Comparison of ENCODE assay signal across 30 cellular contexts in the genomic region with DNA sequence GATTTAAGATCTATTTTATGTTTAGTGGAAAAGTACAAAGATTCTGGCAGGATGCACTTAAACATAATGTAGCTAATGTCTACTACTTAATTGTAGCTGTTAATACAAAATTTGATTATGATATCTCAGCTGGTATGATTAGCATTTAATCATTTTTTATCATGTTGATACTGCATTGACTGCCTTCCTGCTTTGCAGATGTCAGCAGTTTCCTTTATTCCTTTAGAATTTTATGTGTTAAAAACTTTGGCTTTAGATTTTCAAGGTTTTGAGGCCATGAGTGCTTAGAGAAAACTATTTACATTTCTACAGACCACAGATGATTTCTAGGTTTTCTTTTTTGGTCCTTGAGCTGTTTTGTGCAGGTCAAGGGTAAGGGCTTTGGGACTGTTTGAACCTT.
DNase-seq lines count a peak whose midpoint lies in the region; ATAC-seq, FAIRE-seq and TF ChIP-seq lines count a peak whose summit lies in the region.
"Had no signal": no experiment of that assay in that cellular context is flagged by ENCODE, and none has a peak within 500 bp of the region (broad histone marks: within the 10 kb centered on the region; RNA-seq: fewer than 3 reads in every experiment).

No MANE protein-coding gene starts in this region.

- H3K4me3 ChIP-seq in A549, result no peak overlapping the region
- H3K4me3 ChIP-seq in IMR-90 (ENCODE audit: insufficient read depth, low read depth, low read length), result no peak overlapping the region
- H3K4me3 ChIP-seq in HAP-1, result no peak overlapping the region
- H3K4me3 ChIP-seq: BLaER1; BLaER1 treated with 17β-estradiol and CSF1 and Interleukin-3, amounts not matched to agents 10 nM and 100 nM had no signal

- no peaks in the 10 kb centered on the region for H3K79me1 ChIP-seq in IMR-90 (ENCODE audit: low read depth in 1 of 2, low read length in 2 of 2)

- H3K14ac ChIP-seq in IMR-90 (replicated peaks; ENCODE audit: low read depth, low read length), result no peak overlapping the region

- no TSS peak for BruUV-seq in IMR-90 (replicated peaks; lab: Mats Ljungman, UMichigan)

- FAIRE-seq in A549 (lab: Jason Lieb, UNC), result no peak
- FAIRE-seq: A204.1, D721Med had no signal

- POLR2A ChIA-PET in A549 (lab: Yijun Ruan, JAX) (no interaction called here), IMR-90 (lab: Charles Lee; ENCODE audit: unreplicated experiment) (no interaction called here)

- H3K27ac ChIP-seq in A549, result no peak overlapping the region
- H3K27ac ChIP-seq in IMR-90 (ENCODE audit: insufficient read depth, low read length), result no peak overlapping the region
- H3K27ac ChIP-seq: 22Rv1; BLaER1; BLaER1 treated with 17β-estradiol and CSF1 and Interleukin-3, amounts not matched to agents 10 nM and 100 nM; C4-2B had no signal

- DNase-seq in A549 (ENCODE audit: low read depth in 1 of 2, low spot score in 1 of 2) (no peak), IMR-90 (no peak), HAP-1 (ENCODE audit: low spot score in 2 of 2) (no peak)
- DNase-seq in activated CD4-positive, alpha-beta T cell treated with anti-CD3 and anti-CD28 coated beads for 1 hour, result no peak
- DNase-seq: 8988T; ACHN; AML-193; BE2C; C1 segment of cervical spinal cord; Caco-2; Calu3; CD4-positive, alpha-beta memory T cell; CD4-positive, alpha-beta T cell; CD4-positive, CD25-positive, alpha-beta regulatory T cell; CD8-positive, alpha-beta memory T cell; CD8-positive, alpha-beta T cell; COR-L47; DMS 273 treated with DMSO at 0.1 percent for 48 hours; DMS153; DMS53; DMS79; DMS79 treated with DMSO at 0.1 percent for 48 hours; DND-41; EL had no signal

- H3K9me3 ChIP-seq in A549, result no peaks in the 10 kb centered on the region
- no peaks in the 10 kb centered on the region for H3K9me3 ChIP-seq in IMR-90 (ENCODE audit: control insufficient read depth, insufficient read depth, low read length)
- H3K9me3 ChIP-seq in HAP-1, result no peaks in the 10 kb centered on the region
- H3K9me3 ChIP-seq: BE2C, Caco-2 had no signal

- ATAC-seq in A549, result no peak
- ATAC-seq in IMR-90 (ENCODE audit: low read depth), result no peak
- ATAC-seq: CD8-positive, alpha-beta T cell had no signal

- H3K4ac ChIP-seq in IMR-90 (ENCODE audit: low read depth, low read length), result no peak overlapping the region

- H4K8ac ChIP-seq in IMR-90 (ENCODE audit: low read depth in 2 of 2, low read length in 2 of 2), result no peak overlapping the region

- no peak for TF ChIP-seq EP300 in A549 (IDR thresholded peaks at IDR 0.05)

- H2BK20ac ChIP-seq in IMR-90 (ENCODE audit: low read depth, low read length), result no peak overlapping the region

- dilution Hi-C loops in IMR-90 (cut with HindIII; ENCODE audit: low sequenced_read_pairs, unreplicated experiment), result no loop called here

- no peak overlapping the region for H3K9ac ChIP-seq in IMR-90 (ENCODE audit: low read depth, low read length)
- H3K9ac ChIP-seq: BLaER1; BLaER1 treated with 17β-estradiol and CSF1 and Interleukin-3, amounts not matched to agents 10 nM and 100 nM had no signal

- no peak overlapping the region for H2AK9ac ChIP-seq in IMR-90 (replicated peaks; ENCODE audit: low read depth, low read length, poor library complexity)

- H3K56ac ChIP-seq in IMR-90 (ENCODE audit: extremely low read depth, insufficient read depth, low read length), result no peak overlapping the region

- intact Hi-C loops in IMR-90 (cut with micrococcal nuclease), result no loop called here

- H3K18ac ChIP-seq in IMR-90 (ENCODE audit: low read depth, low read length), result no peak overlapping the region

- H4K20me1 ChIP-seq in IMR-90 (ENCODE audit: insufficient read depth, low read length), result no peaks in the 10 kb centered on the region
- H4K20me1 ChIP-seq: BLaER1; BLaER1 treated with 17β-estradiol and CSF1 and Interleukin-3, amounts not matched to agents 10 nM and 100 nM had no signal

- H3K36me3 ChIP-seq in IMR-90 (ENCODE audit: control insufficient read depth, insufficient read depth, low read length), result no peaks in the 10 kb centered on the region
- H3K36me3 ChIP-seq in HAP-1 (replicated peaks), result no peaks in the 10 kb centered on the region
- H3K36me3 ChIP-seq: BE2C; BLaER1; BLaER1 treated with 17β-estradiol and CSF1 and Interleukin-3, amounts not matched to agents 10 nM and 100 nM had no signal

- H2AFZ ChIP-seq in IMR-90 (replicated peaks; ENCODE audit: low read length, poor library complexity), result no peak overlapping the region

- TF ChIP-seq RAD21 in A549 (conservative IDR thresholded peaks at IDR 0.05 in 1 of 2, IDR thresholded peaks at IDR 0.05 in 1 of 2) (no peak), IMR-90 (IDR thresholded peaks at IDR 0.05; ENCODE audit: low read length) (no peak)

- H3K27me3 ChIP-seq in IMR-90 (ENCODE audit: control insufficient read depth, insufficient read depth, low read length), result no peaks in the 10 kb centered on the region
- H3K27me3 ChIP-seq in HAP-1 (ENCODE audit: low read depth), result no peaks in the 10 kb centered on the region
- H3K27me3 ChIP-seq: BE2C; BLaER1; BLaER1 treated with 17β-estradiol and CSF1 and Interleukin-3, amounts not matched to agents 10 nM and 100 nM had no signal

- H4K91ac ChIP-seq in IMR-90 (ENCODE audit: insufficient read depth, low read depth, low read length), result no peak overlapping the region

- no peak overlapping the region for H2BK5ac ChIP-seq in IMR-90 (ENCODE audit: low read depth, low read length, poor library complexity, severe bottlenecking)

- H2AK5ac ChIP-seq in IMR-90 (ENCODE audit: low read depth, low read length), result no peak overlapping the region

- no peaks in the 10 kb centered on the region for H3K4me1 ChIP-seq in A549
- H3K4me1 ChIP-seq in IMR-90 (ENCODE audit: control insufficient read depth, insufficient read depth, low read length), result no peaks in the 10 kb centered on the region
- H3K4me1 ChIP-seq in HAP-1, result no peaks in the 10 kb centered on the region
- H3K4me1 ChIP-seq: BE2C; BLaER1; BLaER1 treated with 17β-estradiol and CSF1 and Interleukin-3, amounts not matched to agents 10 nM and 100 nM; Caco-2 had no signal

- H4K5ac ChIP-seq in IMR-90 (ENCODE audit: low read depth, low read length), result no peak overlapping the region

- TF ChIP-seq POLR2A in A549 (IDR thresholded peaks at IDR 0.05; ENCODE audit: low read length), result no peak
- no peak for TF ChIP-seq POLR2A in IMR-90 (IDR thresholded peaks at IDR 0.05; ENCODE audit: low read depth, low read length)

- no peak overlapping the region for H3K4me2 ChIP-seq in A549
- no peak overlapping the region for H3K4me2 ChIP-seq in IMR-90 (ENCODE audit: low read depth, low read length)
- H3K4me2 ChIP-seq: BLaER1; BLaER1 treated with 17β-estradiol and CSF1 and Interleukin-3, amounts not matched to agents 10 nM and 100 nM had no signal

- TF ChIP-seq CTCF in A549 (IDR thresholded peaks at IDR 0.05), result no peak
- no peak for TF ChIP-seq CTCF in IMR-90 (conservative IDR thresholded peaks at IDR 0.05; ENCODE audit: low read depth, low read length)

- H2BK15ac ChIP-seq in IMR-90 (ENCODE audit: low read depth, low read length), result no peak overlapping the region

- CTCF ChIA-PET in A549 (lab: Yijun Ruan, JAX) (no interaction called here), IMR-90 (lab: Yijun Ruan, JAX) (interaction anchor here (0.6 kb wide), 1 partner anchor 511 kb away, joined by 3 read pairs; no protein-coding TSS in a partner anchor)

- no peak overlapping the region for H2BK120ac ChIP-seq in IMR-90 (ENCODE audit: low read depth, low read length)

- in situ Hi-C loops in IMR-90 (cut with MboI; ENCODE audit: low sequenced_read_pairs), result no loop called here
- in situ Hi-C loops in HAP-1 (cut with MboI; ENCODE audit: low sequenced_read_pairs), result no loop called here

- no peaks in the 10 kb centered on the region for H3K9me1 ChIP-seq in IMR-90 (ENCODE audit: insufficient read depth, low read length)

- no peak overlapping the region for H3K23ac ChIP-seq in IMR-90 (ENCODE audit: low read depth, low read length)

TF ChIP-seq in A549, 52 proteins besides CTCF, POLR2A, EP300 and RAD21:
- TF ChIP-seq KDM1A (IDR thresholded peaks at IDR 0.05; ENCODE audit: low read depth) (no peak), MAFK (IDR thresholded peaks at IDR 0.05; ENCODE audit: partially characterized antibody) (peak; percentile 30)
TF ChIP-seq in A549: peak in this region for 1.

TF ChIP-seq in IMR-90, 13 proteins besides CTCF, POLR2A, EP300 and RAD21:
- TF ChIP-seq, protein P1, sequence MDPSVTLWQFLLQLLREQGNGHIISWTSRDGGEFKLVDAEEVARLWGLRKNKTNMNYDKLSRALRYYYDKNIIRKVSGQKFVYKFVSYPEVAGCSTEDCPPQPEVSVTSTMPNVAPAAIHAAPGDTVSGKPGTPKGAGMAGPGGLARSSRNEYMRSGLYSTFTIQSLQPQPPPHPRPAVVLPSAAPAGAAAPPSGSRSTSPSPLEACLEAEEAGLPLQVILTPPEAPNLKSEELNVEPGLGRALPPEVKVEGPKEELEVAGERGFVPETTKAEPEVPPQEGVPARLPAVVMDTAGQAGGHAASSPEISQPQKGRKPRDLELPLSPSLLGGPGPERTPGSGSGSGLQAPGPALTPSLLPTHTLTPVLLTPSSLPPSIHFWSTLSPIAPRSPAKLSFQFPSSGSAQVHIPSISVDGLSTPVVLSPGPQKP (IDR thresholded peaks at IDR 0.05; ENCODE audit: borderline replicate concordance, low read depth, low read length), result no peak
- TF ChIP-seq MAFK (IDR thresholded peaks at IDR 0.05; ENCODE audit: low read depth, low read length) (peak; percentile 50), MXI1 (IDR thresholded peaks at IDR 0.05; ENCODE audit: borderline replicate concordance, low read depth, low read length) (no peak), RFX5 (IDR thresholded peaks at IDR 0.05; ENCODE audit: low read depth, low read length) (no peak), SMC3 (IDR thresholded peaks at IDR 0.05; ENCODE audit: low read depth, low read length) (no peak), NFE2L2 (IDR thresholded peaks at IDR 0.05; ENCODE audit: low read depth, low read length) (no peak)
TF ChIP-seq in IMR-90: peak in this region for 1.
